Comparison of ENCODE assay signal across 27 cellular contexts in genomic region chr1:40610156-40610555, GRCh38.
"Had no signal": no experiment of that assay in that cellular context is flagged by ENCODE, and none has a peak within 500 bp of the region (broad histone marks: within the 10 kb centered on the region; RNA-seq: fewer than 3 reads in every experiment).

No MANE protein-coding gene starts in this region.

- H3K4me3 ChIP-seq: adrenal gland, breast epithelium, SJCRH30 had no signal

- H3K9me3 Mint-ChIP-seq: activated CD4-positive, alpha-beta memory T cell treated with anti-CD3 and anti-CD28 coated beads for 36 hours; activated CD4-positive, alpha-beta T cell treated with anti-CD3 and anti-CD28 coated beads, Interleukin-2, amount 10 ng/mL, durations not matched to agents 7 days and 5 days; activated naive CD8-positive, alpha-beta T cell treated with anti-CD3 and anti-CD28 coated beads, Interleukin-2, amount 10 ng/mL, durations not matched to agents 7 days and 5 days; IgD-negative memory B cell had no signal

- H3K27ac Mint-ChIP-seq: activated CD4-positive, alpha-beta memory T cell treated with anti-CD3 and anti-CD28 coated beads for 36 hours; activated CD4-positive, alpha-beta T cell treated with anti-CD3 and anti-CD28 coated beads, Interleukin-2, amount 10 ng/mL, durations not matched to agents 7 days and 5 days; activated naive CD8-positive, alpha-beta T cell treated with anti-CD3 and anti-CD28 coated beads, Interleukin-2, amount 10 ng/mL, durations not matched to agents 7 days and 5 days had no signal

- ATAC-seq: Panc1 had no signal

- H3K9me3 ChIP-seq: adrenal gland, breast epithelium, SJCRH30, SK-N-SH had no signal

- H3K4me3 Mint-ChIP-seq: activated CD4-positive, alpha-beta memory T cell treated with anti-CD3 and anti-CD28 coated beads for 36 hours; activated CD4-positive, alpha-beta T cell treated with anti-CD3 and anti-CD28 coated beads, Interleukin-2, amount 10 ng/mL, durations not matched to agents 7 days and 5 days; activated naive CD8-positive, alpha-beta T cell treated with anti-CD3 and anti-CD28 coated beads, Interleukin-2, amount 10 ng/mL, durations not matched to agents 7 days and 5 days; IgD-negative memory B cell had no signal

- H3K4me2 ChIP-seq: SK-N-SH had no signal

- H3K4me1 Mint-ChIP-seq: activated CD4-positive, alpha-beta T cell treated with anti-CD3 and anti-CD28 coated beads, Interleukin-2, amount 10 ng/mL, durations not matched to agents 7 days and 5 days; activated naive CD8-positive, alpha-beta T cell treated with anti-CD3 and anti-CD28 coated beads, Interleukin-2, amount 10 ng/mL, durations not matched to agents 7 days and 5 days; IgD-negative memory B cell had no signal

- DNase-seq: activated CD4-positive, alpha-beta memory T cell treated with anti-CD3 and anti-CD28 coated beads for 36 hours; activated CD4-positive, alpha-beta T cell treated with anti-CD3 and anti-CD28 coated beads, Interleukin-2, amount 10 ng/mL, durations not matched to agents 7 days and 5 days; activated CD4-positive, CD25-positive, alpha-beta regulatory T cell; activated naive CD4-positive, alpha-beta T cell treated with anti-CD3 and anti-CD28 coated beads, Interleukin-2, amount 50 U/mL, for 16 hours; activated naive CD8-positive, alpha-beta T cell treated with anti-CD3 and anti-CD28 coated beads, Interleukin-2, amount 10 ng/mL, durations not matched to agents 7 days and 5 days; aorta; central memory CD4-positive, alpha-beta T cell; KG1; NCI-H1048; NCI-H2081; NCI-H2171; NCI-H2227 treated with DMSO at 0.1 percent for 48 hours; NCI-H446 treated with DMSO at 0.1 percent for 48 hours; NCI-H526; NCI-H774; NK-92 treated with Interleukin-12 subunit alpha and Interleukin-12 subunit beta, amount 100 ng/mL, for 24 hours; OCI-M1; Right ventricle myocardium superior; RPMI8226; SJCRH30; SK-N-SH; T-helper 1 cell had no signal

- H3K9ac ChIP-seq: SK-N-SH had no signal

- H3K36me3 Mint-ChIP-seq: activated CD4-positive, alpha-beta memory T cell treated with anti-CD3 and anti-CD28 coated beads for 36 hours; activated naive CD8-positive, alpha-beta T cell treated with anti-CD3 and anti-CD28 coated beads, Interleukin-2, amount 10 ng/mL, durations not matched to agents 7 days and 5 days; IgD-negative memory B cell had no signal

- H3K27me3 ChIP-seq: adrenal gland, breast epithelium, SJCRH30 had no signal

- H3K27ac ChIP-seq: adrenal gland, breast epithelium, SJCRH30, VCaP had no signal

- H3K27me3 Mint-ChIP-seq: activated CD4-positive, alpha-beta memory T cell treated with anti-CD3 and anti-CD28 coated beads for 36 hours; activated CD4-positive, alpha-beta T cell treated with anti-CD3 and anti-CD28 coated beads, Interleukin-2, amount 10 ng/mL, durations not matched to agents 7 days and 5 days; activated naive CD8-positive, alpha-beta T cell treated with anti-CD3 and anti-CD28 coated beads, Interleukin-2, amount 10 ng/mL, durations not matched to agents 7 days and 5 days had no signal

- H3K4me1 ChIP-seq: adrenal gland, breast epithelium, SJCRH30 had no signal

- H3K36me3 ChIP-seq: adrenal gland, breast epithelium, SJCRH30 had no signal
